Comparison of ENCODE assay signal across 1 cellular context in the genomic region with DNA sequence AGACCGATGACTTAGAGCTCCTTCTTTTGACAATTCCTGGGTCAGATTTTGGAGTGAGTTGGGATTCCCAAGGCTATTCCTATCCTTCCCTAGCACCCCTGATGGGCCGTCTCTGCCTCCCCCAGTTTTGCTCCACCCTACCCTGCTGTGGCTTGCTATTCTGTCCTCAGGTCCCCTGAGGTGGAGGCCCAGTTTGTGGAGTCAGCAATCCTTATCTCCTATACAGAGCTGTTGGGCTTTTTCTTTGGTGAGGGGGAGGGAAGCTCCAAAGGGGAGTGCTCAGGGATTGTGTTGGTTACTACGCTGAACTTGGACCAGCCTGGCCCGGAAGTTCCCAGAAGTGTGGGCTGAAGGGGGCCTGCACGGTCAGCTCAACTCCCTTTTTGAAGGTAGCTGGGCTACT.
TF ChIP-seq lines count a peak whose summit lies in the region.

No MANE protein-coding gene starts in this region.

TF ChIP-seq in SK-N-SH, 30 proteins besides CTCF, POLR2A, EP300 and RAD21:
- TF ChIP-seq NFIC (IDR thresholded peaks at IDR 0.05; ENCODE audit: borderline replicate concordance): no peak
